ENCODE assay signal across 8 cellular contexts in genomic region chr3:50164056-50164455, GRCh38. TPM values are rescaled to one million over a fixed set of nuclear protein-coding genes. Genes with fewer than 3 reads are reported as not detected.
DNase-seq lines count a peak whose midpoint lies in the region; ATAC-seq and TF ChIP-seq lines count a peak whose summit lies in the region.

No MANE protein-coding gene starts in this region.

- CTCF ChIA-PET in RWPE1 (lab: Yijun Ruan, JAX) = interaction anchor here (0.8 to 1.1 kb wide), 2 partner anchors 31 to 83 kb away, joined by 3 read pairs; no protein-coding TSS in a partner anchor

- H3K27me3 Mint-ChIP-seq in activated T-helper 2 cell treated with anti-CD3 and anti-CD28 coated beads, Interferon-gamma antibody, Interleukin-2, Interleukin-4, amounts not matched to agents 10 μg/mL and 5 μg/mL and 100 μg/mL, durations not matched to agents 14 hours and 24 hours and 36 hours (ENCODE audit: low read depth) = peaks cover 3% of the 10 kb centered on the region

- intact Hi-C loops in psoas muscle (cut with DNase I) = no loop called here
- intact Hi-C loops in activated T-helper 2 cell treated with anti-CD3 and anti-CD28 coated beads, Interferon-gamma antibody, Interleukin-2, Interleukin-4, amounts not matched to agents 10 μg/mL and 5 μg/mL and 100 μg/mL, durations not matched to agents 14 hours and 24 hours and 36 hours (cut with micrococcal nuclease) = no loop called here

- H3K27ac ChIP-seq in RWPE1 = peak overlapping the region; percentile 99
- H3K27ac ChIP-seq in psoas muscle = peak overlapping the region; percentile 69

- H3K4me3 ChIP-seq in foreskin fibroblast (ENCODE audit: low read depth in 1 of 2, low read length in 2 of 2) (peak overlapping the region in 1 of 2 donors; percentile 17), psoas muscle (no peak overlapping the region)

- peaks cover 0 to 9% of the 10 kb centered on the region in 2 donors for H3K36me3 ChIP-seq in psoas muscle (ENCODE audit: insufficient read depth in 1 of 2, low read depth in 1 of 2)

- no peak overlapping the region for H3K27ac Mint-ChIP-seq in activated T-helper 2 cell treated with anti-CD3 and anti-CD28 coated beads, Interferon-gamma antibody, Interleukin-2, Interleukin-4, amounts not matched to agents 10 μg/mL and 5 μg/mL and 100 μg/mL, durations not matched to agents 14 hours and 24 hours and 36 hours

- peak; percentile 76 to 88 (median 86) for ATAC-seq in psoas muscle

- peak; percentile 70 for DNase-seq in Ammon's horn (ENCODE audit: low spot score)
- peak; percentile 84 for DNase-seq in RWPE1 (ENCODE audit: low spot score)
- DNase-seq in foreskin fibroblast = peak; percentile 94 to 98
- peak; percentile 82 to 94 for DNase-seq in psoas muscle
- no peak for DNase-seq in germinal center (ENCODE audit: low spot score)
- DNase-seq in stimulated activated CD8-positive, alpha-beta memory T cell treated with anti-CD3 and anti-CD28 coated beads, Interleukin-4, amount 100 ng/mL, for 48 hours = no peak
- DNase-seq in NCI-H748 (lab: John Stamatoyannopoulos, UW; ENCODE audit: unreplicated experiment) = no peak
- DNase-seq in activated T-helper 2 cell treated with anti-CD3 and anti-CD28 coated beads, Interferon-gamma antibody, Interleukin-2, Interleukin-4, amounts not matched to agents 10 μg/mL and 5 μg/mL and 100 μg/mL, durations not matched to agents 14 hours and 24 hours and 36 hours (ENCODE audit: low spot score) = no peak

- H3K4me1 Mint-ChIP-seq in activated T-helper 2 cell treated with anti-CD3 and anti-CD28 coated beads, Interferon-gamma antibody, Interleukin-2, Interleukin-4, amounts not matched to agents 10 μg/mL and 5 μg/mL and 100 μg/mL, durations not matched to agents 14 hours and 24 hours and 36 hours (ENCODE audit: low read depth) = no peaks in the 10 kb centered on the region

- H3K9me3 ChIP-seq in psoas muscle = no peaks in the 10 kb centered on the region

- H3K4me3 Mint-ChIP-seq in activated T-helper 2 cell treated with anti-CD3 and anti-CD28 coated beads, Interferon-gamma antibody, Interleukin-2, Interleukin-4, amounts not matched to agents 10 μg/mL and 5 μg/mL and 100 μg/mL, durations not matched to agents 14 hours and 24 hours and 36 hours (ENCODE audit: low read depth) = no peak overlapping the region

- 20 to 26% (median 25%) methylated on average over 6 of the region's 6 CpGs for WGBS in psoas muscle, 3 donors

- TF ChIP-seq CTCF in RWPE1 (conservative IDR thresholded peaks at IDR 0.05; ENCODE audit: low read depth) (no peak), foreskin fibroblast (IDR thresholded peaks at IDR 0.05; ENCODE audit: low read depth, low read length) (no peak), psoas muscle (IDR thresholded peaks at IDR 0.05) (no peak)

- peaks cover 67% of the 10 kb centered on the region for H3K4me1 ChIP-seq in psoas muscle

- no peaks in the 10 kb centered on the region for H3K9me3 Mint-ChIP-seq in activated T-helper 2 cell treated with anti-CD3 and anti-CD28 coated beads, Interferon-gamma antibody, Interleukin-2, Interleukin-4, amounts not matched to agents 10 μg/mL and 5 μg/mL and 100 μg/mL, durations not matched to agents 14 hours and 24 hours and 36 hours

- no peaks in the 10 kb centered on the region for H3K27me3 ChIP-seq in psoas muscle (ENCODE audit: insufficient read depth in 3 of 3, low read length in 2 of 3)

- POLR2A ChIA-PET in RWPE1 (lab: Yijun Ruan, JAX; ENCODE audit: low non-redundant PET) = no interaction called here

- H3K36me3 Mint-ChIP-seq in activated T-helper 2 cell treated with anti-CD3 and anti-CD28 coated beads, Interferon-gamma antibody, Interleukin-2, Interleukin-4, amounts not matched to agents 10 μg/mL and 5 μg/mL and 100 μg/mL, durations not matched to agents 14 hours and 24 hours and 36 hours (ENCODE audit: low read depth) = no peaks in the 10 kb centered on the region

RNA-seq across cellular contexts. Expression of gene SEMA3F, which starts 8.9 kb away (rescaled TPM):
- total RNA-seq in psoas muscle = 10 to 100 TPM in 3 of 4 donors, 1 to 10 TPM in 1; 7.0 to 13.7 (median 12.3) TPM
- 1 to 10 TPM; 4.7 to 7.6 (median 6.8) TPM for polyA plus RNA-seq in psoas muscle
- total RNA-seq in activated T-helper 2 cell treated with anti-CD3 and anti-CD28 coated beads, Interferon-gamma antibody, Interleukin-2, Interleukin-4, amounts not matched to agents 10 μg/mL and 5 μg/mL and 100 μg/mL, durations not matched to agents 14 hours and 24 hours and 36 hours = 0.11 and 0.21 TPM in 2 replicates

RNA-seq across cellular contexts. Expression of gene GNAT1, which starts 27.4 kb away (rescaled TPM):
- total RNA-seq in psoas muscle = not detected
- not detected for polyA plus RNA-seq in psoas muscle
- not detected in 2 replicates for total RNA-seq in activated T-helper 2 cell treated with anti-CD3 and anti-CD28 coated beads, Interferon-gamma antibody, Interleukin-2, Interleukin-4, amounts not matched to agents 10 μg/mL and 5 μg/mL and 100 μg/mL, durations not matched to agents 14 hours and 24 hours and 36 hours

RNA-seq across cellular contexts. Expression of gene SLC38A3, which starts 41.0 kb away (rescaled TPM):
- total RNA-seq in psoas muscle = 10 to 100 TPM in 1 of 4 donors, 1 to 10 TPM in 3; 1.7 to 12.7 (median 5.4) TPM
- 1 to 10 TPM in 2 of 3 donors, under 1 TPM in 1; 0.12 to 4.5 (median 1.3) TPM for polyA plus RNA-seq in psoas muscle
- not detected in 2 replicates for total RNA-seq in activated T-helper 2 cell treated with anti-CD3 and anti-CD28 coated beads, Interferon-gamma antibody, Interleukin-2, Interleukin-4, amounts not matched to agents 10 μg/mL and 5 μg/mL and 100 μg/mL, durations not matched to agents 14 hours and 24 hours and 36 hours

Comparison
In these comparisons a context has a peak if more than half of its experiments do, and no peak if none do; other contexts are left out.
1. DNase-seq: peak in Ammon's horn (single experiment), RWPE1 (single experiment), foreskin fibroblast (2 of 2) and psoas muscle (2 of 2); none in germinal center (single experiment), stimulated activated CD8-positive, alpha-beta memory T cell treated with anti-CD3 and anti-CD28 coated beads, Interleukin-4, amount 100 ng/mL, for 48 hours (single experiment), NCI-H748 (single experiment) and activated T-helper 2 cell treated with anti-CD3 and anti-CD28 coated beads, Interferon-gamma antibody, Interleukin-2, Interleukin-4, amounts not matched to agents 10 μg/mL and 5 μg/mL and 100 μg/mL, durations not matched to agents 14 hours and 24 hours and 36 hours (single experiment).